In the genomic region with DNA sequence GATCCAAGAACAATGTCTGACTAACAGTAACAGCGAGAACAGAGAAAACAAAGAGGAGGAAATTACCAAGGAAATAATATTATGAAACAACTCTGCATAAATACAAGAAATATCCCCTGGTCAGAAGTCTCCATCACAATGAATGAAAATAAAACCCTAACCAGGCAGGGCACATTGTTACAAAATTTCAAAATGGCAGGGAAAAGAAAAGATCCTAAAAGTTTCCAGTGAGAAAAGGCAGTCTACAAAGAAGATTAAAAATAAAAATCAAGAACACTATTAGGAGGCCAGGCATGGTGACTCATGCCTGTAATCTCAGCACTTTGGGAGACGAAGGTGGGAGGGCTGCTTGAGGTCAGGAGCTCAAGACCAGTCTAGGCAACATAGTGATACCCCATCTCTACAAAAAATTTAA, we compare ENCODE assay signal across 15 cellular contexts. TPM values are rescaled to one million over a fixed set of nuclear protein-coding genes. Genes with fewer than 3 reads are reported as not detected.
A peak's percentile ranks its signal among the peaks of the same experiment; 100 is the strongest.
DNase-seq lines count a peak whose midpoint lies in the region; ATAC-seq and TF ChIP-seq lines count a peak whose summit lies in the region.
"Had no signal": no experiment of that assay in that cellular context is flagged by ENCODE, and none has a peak within 500 bp of the region (broad histone marks: within the 10 kb centered on the region; RNA-seq: fewer than 3 reads in every experiment).

No MANE protein-coding gene starts in this region.

- ATAC-seq in heart left ventricle = peak in 3 of 4 donors; percentile 56 to 67 (median 61)
- ATAC-seq in Right ventricle myocardium inferior = no peak
- ATAC-seq in activated CD8-positive, alpha-beta memory T cell treated with anti-CD3 and anti-CD28 coated beads, Interleukin-2, amount 10 ng/mL, durations not matched to agents 7 days and 5 days = no peak

- TF ChIP-seq EP300 in stomach (IDR thresholded peaks at IDR 0.05) = no peak

- DNase-seq in heart left ventricle (peak in 1 of 5 donors; percentile 41), Right ventricle myocardium inferior (ENCODE audit: missing footprints) (no peak), dermis blood vessel endothelial cell (peak; percentile 54), lung microvascular endothelial cell (ENCODE audit: low read depth in 2 of 2) (peak; percentile 42 to 51), NCI-H1694 treated with DMSO at 0.1 percent for 48 hours (lab: John Stamatoyannopoulos, UW) (no peak), stomach (no peak), ecto neural progenitor cell (ENCODE audit: low spot score) (no peak)
- DNase-seq in activated CD8-positive, alpha-beta memory T cell treated with anti-CD3 and anti-CD28 coated beads, Interleukin-2, amount 10 ng/mL, durations not matched to agents 7 days and 5 days = no peak
- DNase-seq: activated naive CD4-positive, alpha-beta T cell treated with anti-CD3 and anti-CD28 coated beads, Interleukin-2, amount 10 ng/mL, durations not matched to agents 7 days and 5 days; NCI-H1436 treated with DMSO at 0.1 percent for 48 hours; NCI-H69; SHP77; spleen; thyroid gland had no signal

- TF ChIP-seq CTCF in heart left ventricle (IDR thresholded peaks at IDR 0.05) (no peak), stomach (IDR thresholded peaks at IDR 0.05) (no peak)

- H3K4me1 ChIP-seq in heart left ventricle (peaks cover 0 to 45% (median 33%) of the 10 kb centered on the region in 12 donors), stomach (peaks cover 0 to 79% (median 27%) of the 10 kb centered on the region in 4 donors)

- no peaks in the 10 kb centered on the region for H3K36me3 Mint-ChIP-seq in activated CD8-positive, alpha-beta memory T cell treated with anti-CD3 and anti-CD28 coated beads, Interleukin-2, amount 10 ng/mL, durations not matched to agents 7 days and 5 days
- H3K36me3 Mint-ChIP-seq: activated naive CD4-positive, alpha-beta T cell treated with anti-CD3 and anti-CD28 coated beads, Interleukin-2, amount 10 ng/mL, durations not matched to agents 7 days and 5 days had no signal

- 42 to 47% (median 46%) methylated on average over 2 of the region's 2 CpGs for WGBS in heart left ventricle, 4 donors
- WGBS in stomach, 5 donors = 60 to 81% (median 64%) methylated on average over 2 of the region's 2 CpGs

- no peaks in the 10 kb centered on the region for H3K9me3 Mint-ChIP-seq in activated CD8-positive, alpha-beta memory T cell treated with anti-CD3 and anti-CD28 coated beads, Interleukin-2, amount 10 ng/mL, durations not matched to agents 7 days and 5 days (ENCODE audit: low read depth)
- H3K9me3 Mint-ChIP-seq: activated naive CD4-positive, alpha-beta T cell treated with anti-CD3 and anti-CD28 coated beads, Interleukin-2, amount 10 ng/mL, durations not matched to agents 7 days and 5 days; nephron had no signal

- no peak overlapping the region for H3K4me3 Mint-ChIP-seq in activated CD8-positive, alpha-beta memory T cell treated with anti-CD3 and anti-CD28 coated beads, Interleukin-2, amount 10 ng/mL, durations not matched to agents 7 days and 5 days
- H3K4me3 Mint-ChIP-seq: activated naive CD4-positive, alpha-beta T cell treated with anti-CD3 and anti-CD28 coated beads, Interleukin-2, amount 10 ng/mL, durations not matched to agents 7 days and 5 days; nephron had no signal

- H3K27me3 ChIP-seq in heart left ventricle = no peaks in the 10 kb centered on the region
- no peaks in the 10 kb centered on the region for H3K27me3 ChIP-seq in stomach
- H3K27me3 ChIP-seq: spleen, thyroid gland had no signal

- no peak overlapping the region for H3K4me3 ChIP-seq in heart left ventricle
- no peak overlapping the region for H3K4me3 ChIP-seq in stomach
- H3K4me3 ChIP-seq: spleen, thyroid gland had no signal

- CTCF ChIA-PET in activated CD8-positive, alpha-beta memory T cell treated with anti-CD3 and anti-CD28 coated beads, Interleukin-2, amount 10 ng/mL, durations not matched to agents 7 days and 5 days (lab: Charles Lee) = no interaction called here

- H3K27ac ChIP-seq in heart left ventricle (peak overlapping the region in 4 of 12 donors; percentile 6 to 46 (median 22)), stomach (peak overlapping the region in 2 of 5 donors; percentile 39)
- H3K27ac ChIP-seq: spleen, thyroid gland had no signal

- H3K27me3 Mint-ChIP-seq in activated CD8-positive, alpha-beta memory T cell treated with anti-CD3 and anti-CD28 coated beads, Interleukin-2, amount 10 ng/mL, durations not matched to agents 7 days and 5 days = no peaks in the 10 kb centered on the region

- intact Hi-C loops in heart left ventricle (cut with DNase I) (no loop called here), Right ventricle myocardium inferior (cut with DNase I) (no loop called here), stomach (cut with DNase I; ENCODE audit: low total_unique reads) (no loop called here)

- H3K27ac Mint-ChIP-seq in activated CD8-positive, alpha-beta memory T cell treated with anti-CD3 and anti-CD28 coated beads, Interleukin-2, amount 10 ng/mL, durations not matched to agents 7 days and 5 days = no peak overlapping the region
- H3K27ac Mint-ChIP-seq: activated naive CD4-positive, alpha-beta T cell treated with anti-CD3 and anti-CD28 coated beads, Interleukin-2, amount 10 ng/mL, durations not matched to agents 7 days and 5 days had no signal

- H3K4me1 Mint-ChIP-seq in activated CD8-positive, alpha-beta memory T cell treated with anti-CD3 and anti-CD28 coated beads, Interleukin-2, amount 10 ng/mL, durations not matched to agents 7 days and 5 days = no peaks in the 10 kb centered on the region
- H3K4me1 Mint-ChIP-seq: activated naive CD4-positive, alpha-beta T cell treated with anti-CD3 and anti-CD28 coated beads, Interleukin-2, amount 10 ng/mL, durations not matched to agents 7 days and 5 days had no signal

- H3K36me3 ChIP-seq in heart left ventricle = peaks cover 0 to 22% (median 7%) of the 10 kb centered on the region in 9 donors
- peaks cover 0 to 17% (median 8%) of the 10 kb centered on the region in 4 donors for H3K36me3 ChIP-seq in stomach
- H3K36me3 ChIP-seq: thyroid gland had no signal

- TF ChIP-seq POLR2A in heart left ventricle (IDR thresholded peaks at IDR 0.05) (no peak), stomach (IDR thresholded peaks at IDR 0.05) (no peak)

- no peaks in the 10 kb centered on the region for H3K9me3 ChIP-seq in heart left ventricle
- H3K9me3 ChIP-seq in stomach = no peaks in the 10 kb centered on the region
- H3K9me3 ChIP-seq: spleen, thyroid gland had no signal

RNA-seq across cellular contexts. Expression of gene FERMT2, which starts 47.9 kb away (rescaled TPM):
- total RNA-seq in heart left ventricle = 100 to 1,000 TPM in 6 of 9 donors, 10 to 100 TPM in 3; 87.4 to 158 (median 104) TPM
- 100 to 1,000 TPM in 1 of 2 donors, 10 to 100 TPM in 1; 31.2 to 104 TPM for polyA plus RNA-seq in heart left ventricle
- total RNA-seq in Right ventricle myocardium inferior = 127 TPM
- 84.2 and 102 TPM in 2 replicates for total RNA-seq in dermis blood vessel endothelial cell
- 58.6 and 61.3 TPM in 2 replicates for total RNA-seq in lung microvascular endothelial cell
- 1 to 10 TPM in 1 of 2 experiments, under 1 TPM in 1; 0.41 to 1.9 TPM for total RNA-seq in activated CD8-positive, alpha-beta memory T cell treated with anti-CD3 and anti-CD28 coated beads, Interleukin-2, amount 10 ng/mL, durations not matched to agents 7 days and 5 days
- 100 to 1,000 TPM in 2 of 5 donors, 10 to 100 TPM in 3; 44.3 to 213 (median 90.9) TPM for total RNA-seq in stomach
- polyA plus RNA-seq in stomach = 10 to 100 TPM; 25.9 to 41.9 (median 28.3) TPM

Comparison
In these comparisons a context has a peak if more than half of its experiments do, and no peak if none do; other contexts are left out.
1. ATAC-seq: peak in heart left ventricle (3 of 4); none in Right ventricle myocardium inferior (single experiment) and activated CD8-positive, alpha-beta memory T cell treated with anti-CD3 and anti-CD28 coated beads, Interleukin-2, amount 10 ng/mL, durations not matched to agents 7 days and 5 days (single experiment).
2. DNase-seq: peak in dermis blood vessel endothelial cell (single experiment) and lung microvascular endothelial cell (2 of 2); none in Right ventricle myocardium inferior (single experiment), activated CD8-positive, alpha-beta memory T cell treated with anti-CD3 and anti-CD28 coated beads, Interleukin-2, amount 10 ng/mL, durations not matched to agents 7 days and 5 days (single experiment), NCI-H1694 treated with DMSO at 0.1 percent for 48 hours (single experiment), stomach (single experiment) and ecto neural progenitor cell (single experiment).
3. RNA of gene FERMT2, which starts 47.9 kb away (total RNA-seq): 127 TPM in Right ventricle myocardium inferior (single experiment), 87.4 to 158 TPM in heart left ventricle, 44.3 to 213 TPM in stomach, 84.2 to 102 TPM in dermis blood vessel endothelial cell and 58.6 to 61.3 TPM in lung microvascular endothelial cell; 0.41 to 1.9 TPM in activated CD8-positive, alpha-beta memory T cell treated with anti-CD3 and anti-CD28 coated beads, Interleukin-2, amount 10 ng/mL, durations not matched to agents 7 days and 5 days; every median in the first group is over 10 times any median in the second.